In the genomic region with DNA sequence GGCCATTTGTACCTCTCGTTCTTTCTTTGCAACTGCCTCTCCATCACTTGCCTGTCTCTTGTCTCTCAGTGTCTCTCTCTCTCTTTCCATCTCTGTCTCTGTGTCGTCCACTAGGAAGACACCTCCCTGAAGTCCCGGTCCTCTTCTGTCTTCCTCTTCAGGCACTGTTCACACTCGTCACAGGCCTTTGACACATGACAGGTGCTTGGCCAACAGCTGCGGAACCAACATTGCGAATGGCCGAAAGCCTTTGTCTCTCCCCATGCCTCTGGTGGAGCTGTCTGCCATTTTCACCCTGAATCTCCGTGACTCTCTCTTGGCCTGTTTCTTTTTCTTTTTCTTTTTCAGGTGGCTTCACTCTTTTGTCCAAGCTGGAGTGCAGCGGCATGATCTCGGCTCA, we compare ENCODE assay signal across 28 cellular contexts. TPM values are rescaled to one million over a fixed set of nuclear protein-coding genes. Genes with fewer than 3 reads are reported as not detected.
"Had no signal": no experiment of that assay in that cellular context is flagged by ENCODE, and none has a peak within 500 bp of the region (broad histone marks: within the 10 kb centered on the region; RNA-seq: fewer than 3 reads in every experiment).

No MANE protein-coding gene starts in this region.

- H3K4me2 ChIP-seq: neural progenitor cell had no signal

- H3K36me3 Mint-ChIP-seq: memory B cell; naive thymus-derived CD8-positive, alpha-beta T cell; neural progenitor cell; stimulated activated effector memory CD8-positive, alpha-beta T cell treated with anti-CD3 and anti-CD28 coated beads, Interleukin-12 subunit alpha, Interleukin-12 subunit beta, amount 100 ng/mL, for 72 hours had no signal

- H3K9me3 Mint-ChIP-seq: memory B cell; naive thymus-derived CD8-positive, alpha-beta T cell; nephron progenitor cell; neural progenitor cell; stimulated activated effector memory CD8-positive, alpha-beta T cell treated with anti-CD3 and anti-CD28 coated beads, Interleukin-12 subunit alpha, Interleukin-12 subunit beta, amount 100 ng/mL, for 72 hours; stimulated activated naive CD8-positive, alpha-beta T cell treated with anti-CD3 and anti-CD28 coated beads, Interleukin-15, Interleukin-2, amounts not matched to agents 100 ng/mL and 50 ng/mL, for 24 hours had no signal

- H3K4me1 ChIP-seq: left ventricle myocardium inferior, neural progenitor cell, prostate gland, spleen, suprapubic skin, tibial artery had no signal

- H3K27me3 Mint-ChIP-seq: stimulated activated naive CD8-positive, alpha-beta T cell treated with anti-CD3 and anti-CD28 coated beads, Interleukin-15, Interleukin-2, amounts not matched to agents 100 ng/mL and 50 ng/mL, for 24 hours had no signal

- H3K4me3 ChIP-seq: left ventricle myocardium inferior, lung, mucosa of descending colon, neural progenitor cell, ovary, prostate gland, spleen, suprapubic skin, thoracic aorta, tibial artery, upper lobe of right lung had no signal

- H2AFZ ChIP-seq: neural progenitor cell had no signal

- H3K27ac ChIP-seq: left ventricle myocardium inferior, neural progenitor cell, neutrophil, ovary, prostate gland, spleen, suprapubic skin, thoracic aorta, tibial artery, upper lobe of right lung had no signal

- H3K4me1 Mint-ChIP-seq: memory B cell; stimulated activated effector memory CD8-positive, alpha-beta T cell treated with anti-CD3 and anti-CD28 coated beads, Interleukin-12 subunit alpha, Interleukin-12 subunit beta, amount 100 ng/mL, for 72 hours had no signal

- DNase-seq: head of caudate nucleus; hippocampal formation; kidney; left ventricle myocardium inferior; midbrain; mucosa of descending colon; naive thymus-derived CD8-positive, alpha-beta T cell; nephron progenitor cell; occipital lobe; ovary; retina; small intestine; spleen; stimulated activated CD4-positive, alpha-beta T cell treated with anti-CD3 and anti-CD28 coated beads, Interleukin-4, amount 100 ng/mL, for 24 hours; stimulated activated naive CD4-positive, alpha-beta T cell; tibial artery; upper lobe of right lung had no signal

- H3K27ac Mint-ChIP-seq: memory B cell; nephron progenitor cell; neural progenitor cell; stimulated activated effector memory CD8-positive, alpha-beta T cell treated with anti-CD3 and anti-CD28 coated beads, Interleukin-12 subunit alpha, Interleukin-12 subunit beta, amount 100 ng/mL, for 72 hours; stimulated activated naive CD8-positive, alpha-beta T cell treated with anti-CD3 and anti-CD28 coated beads, Interleukin-15, Interleukin-2, amounts not matched to agents 100 ng/mL and 50 ng/mL, for 24 hours had no signal

- H3K4me3 Mint-ChIP-seq: memory B cell; naive thymus-derived CD8-positive, alpha-beta T cell; nephron progenitor cell; neural progenitor cell; stimulated activated effector memory CD8-positive, alpha-beta T cell treated with anti-CD3 and anti-CD28 coated beads, Interleukin-12 subunit alpha, Interleukin-12 subunit beta, amount 100 ng/mL, for 72 hours; stimulated activated naive CD8-positive, alpha-beta T cell treated with anti-CD3 and anti-CD28 coated beads, Interleukin-15, Interleukin-2, amounts not matched to agents 100 ng/mL and 50 ng/mL, for 24 hours had no signal

- ATAC-seq: mucosa of descending colon; naive thymus-derived CD8-positive, alpha-beta T cell; right cardiac atrium; sciatic nerve; stimulated activated effector memory CD8-positive, alpha-beta T cell treated with anti-CD3 and anti-CD28 coated beads, Interleukin-12 subunit alpha, Interleukin-12 subunit beta, amount 100 ng/mL, for 72 hours; upper lobe of right lung had no signal

- H3K27me3 ChIP-seq: neural progenitor cell, neutrophil, ovary, spleen, suprapubic skin, tibial artery, upper lobe of right lung had no signal

- H3K36me3 ChIP-seq: left ventricle myocardium inferior, neural progenitor cell, neutrophil, ovary, prostate gland, spleen, suprapubic skin, thoracic aorta, tibial artery, upper lobe of right lung had no signal

- H3K9me3 ChIP-seq: left ventricle myocardium inferior, mucosa of descending colon, neutrophil, ovary, prostate gland, spleen, suprapubic skin, thoracic aorta, tibial artery, upper lobe of right lung had no signal

RNA-seq across cellular contexts. Expression of a gene that starts 2.8 kb away (rescaled TPM):
- total RNA-seq: left ventricle myocardium inferior, thoracic aorta had no signal
